Comparison of ENCODE assay signal across 5 cellular contexts in genomic region chrX:119007189-119007770, GRCh38. TPM values are rescaled to one million over a fixed set of nuclear protein-coding genes. Genes with fewer than 3 reads are reported as not detected.
"Had no signal": no experiment of that assay in that cellular context is flagged by ENCODE, and none has a peak within 500 bp of the region (broad histone marks: within the 10 kb centered on the region; RNA-seq: fewer than 3 reads in every experiment).

No MANE protein-coding gene starts in this region.

- H3K4me1 Mint-ChIP-seq: GM23338, H9 had no signal

- H3K4me2 ChIP-seq: GM23338 had no signal

- H3K27ac Mint-ChIP-seq: GM23338, H9, IgD-negative memory B cell had no signal

- H3K36me3 Mint-ChIP-seq: IgD-negative memory B cell had no signal

- H2AFZ ChIP-seq: GM23338 had no signal

- H3K9me3 Mint-ChIP-seq: GM23338, IgD-negative memory B cell had no signal

- H3K4me3 Mint-ChIP-seq: GM23338, H9, IgD-negative memory B cell had no signal

- H3K4me3 ChIP-seq: GM23338 had no signal

- FAIRE-seq: H1, HTR-8/SVneo had no signal

- DNase-seq: H9 had no signal

- ATAC-seq: GM23338 had no signal

RNA-seq across cellular contexts. Expression of gene LONRF3, which starts 32.9 kb away (rescaled TPM):
- polyA plus RNA-seq: GM23338, H1, IgD-negative memory B cell had no signal
